ENCODE assay signal across 22 cellular contexts in genomic region chr4:129429566-129430339, GRCh38.
DNase-seq lines count a peak whose midpoint lies in the region; ATAC-seq and TF ChIP-seq lines count a peak whose summit lies in the region.
"Had no signal": no experiment of that assay in that cellular context is flagged by ENCODE, and none has a peak within 500 bp of the region (broad histone marks: within the 10 kb centered on the region; RNA-seq: fewer than 3 reads in every experiment).

No MANE protein-coding gene starts in this region.

- no peaks in the 10 kb centered on the region for H3K36me3 Mint-ChIP-seq in nephron progenitor cell (ENCODE audit: low read depth)

- DNase-seq in DMS 273 (lab: John Stamatoyannopoulos, UW; ENCODE audit: unreplicated experiment) (peak; percentile 41), DMS 273 treated with DMSO at 0.1 percent for 48 hours (lab: John Stamatoyannopoulos, UW) (no peak), NCI-H2227 (lab: John Stamatoyannopoulos, UW; ENCODE audit: unreplicated experiment) (peak; percentile 17), astrocyte of the spinal cord (ENCODE audit: low read depth, low spot score) (peak; percentile 22), nephron progenitor cell (no peak), middle frontal gyrus (ENCODE audit: extremely low spot score, low spot score) (no peak)
- DNase-seq: activated CD4-positive, CD25-positive, alpha-beta regulatory T cell; activated CD8-positive, alpha-beta T cell treated with anti-CD3 and anti-CD28 coated beads, Interleukin-2, amount 10 ng/mL, durations not matched to agents 7 days and 5 days; activated naive CD4-positive, alpha-beta T cell treated with anti-CD3 and anti-CD28 coated beads, Interleukin-2, amount 50 U/mL, for 16 hours; activated T-cell treated with anti-CD3 and anti-CD28 coated beads, Interleukin-2, amount 50 U/mL, for 24 hours; brain microvascular endothelial cell; cortex of kidney; HCEC 1CT; NCI-H187 treated with DMSO at 0.1 percent for 48 hours; SIG-M5; stimulated activated CD4-positive, alpha-beta T cell treated with anti-CD3 and anti-CD28 coated beads, Interleukin-4, amount 100 ng/mL, for 4 hours had no signal

- H3K4me3 ChIP-seq in astrocyte of the spinal cord (ENCODE audit: low read depth, low read length): no peak overlapping the region
- H3K4me3 ChIP-seq: BLaER1, smooth muscle cell had no signal

- peak overlapping the region; percentile 49 for H3K27ac Mint-ChIP-seq in nephron progenitor cell
- H3K27ac Mint-ChIP-seq: activated CD8-positive, alpha-beta T cell treated with anti-CD3 and anti-CD28 coated beads, Interleukin-2, amount 10 ng/mL, durations not matched to agents 7 days and 5 days; activated T-cell treated with anti-CD3 and anti-CD28 coated beads, Interleukin-2, amount 50 U/mL, for 24 hours; T-helper 2 cell treated with Interferon-gamma antibody and Interleukin-4, amounts not matched to agents 5 μg/mL and 100 μg/mL, for 36 hours had no signal

- TF ChIP-seq CTCF in astrocyte of the spinal cord (IDR thresholded peaks at IDR 0.05; ENCODE audit: low read depth, low read length) (no peak), nephron progenitor cell (IDR thresholded peaks at IDR 0.05) (no peak)

- no peaks in the 10 kb centered on the region for H3K9me3 Mint-ChIP-seq in nephron progenitor cell
- H3K9me3 Mint-ChIP-seq: activated T-cell treated with anti-CD3 and anti-CD28 coated beads, Interleukin-2, amount 50 U/mL, for 24 hours; nephron; T-helper 2 cell treated with Interferon-gamma antibody and Interleukin-4, amounts not matched to agents 5 μg/mL and 100 μg/mL, for 36 hours had no signal

- no peaks in the 10 kb centered on the region for H3K27me3 Mint-ChIP-seq in nephron progenitor cell (ENCODE audit: low read depth, poor library complexity)
- H3K27me3 Mint-ChIP-seq: activated T-cell treated with anti-CD3 and anti-CD28 coated beads, Interleukin-2, amount 50 U/mL, for 24 hours had no signal

- ATAC-seq in HG02852 (IDR thresholded peaks at IDR 0.05; ENCODE audit: unreplicated experiment) (no peak), GM19455 (IDR thresholded peaks at IDR 0.05; ENCODE audit: unreplicated experiment) (no peak)
- ATAC-seq: activated CD8-positive, alpha-beta T cell treated with anti-CD3 and anti-CD28 coated beads, Interleukin-2, amount 10 ng/mL, durations not matched to agents 7 days and 5 days had no signal

- peaks cover 18% of the 10 kb centered on the region for H3K4me1 Mint-ChIP-seq in nephron progenitor cell

- H3K4me3 Mint-ChIP-seq in nephron progenitor cell: no peak overlapping the region
- H3K4me3 Mint-ChIP-seq: activated CD8-positive, alpha-beta T cell treated with anti-CD3 and anti-CD28 coated beads, Interleukin-2, amount 10 ng/mL, durations not matched to agents 7 days and 5 days; activated T-cell treated with anti-CD3 and anti-CD28 coated beads, Interleukin-2, amount 50 U/mL, for 24 hours; nephron; T-helper 2 cell treated with Interferon-gamma antibody and Interleukin-4, amounts not matched to agents 5 μg/mL and 100 μg/mL, for 36 hours had no signal

- in situ Hi-C loops in astrocyte of the spinal cord (cut with HindIII; ENCODE audit: low sequenced_read_pairs): no loop called here

Comparison
In these comparisons a context has a peak if more than half of its experiments do, and no peak if none do; other contexts are left out.
1. DNase-seq: peak in DMS 273 (single experiment), NCI-H2227 (single experiment) and astrocyte of the spinal cord (single experiment); none in DMS 273 treated with DMSO at 0.1 percent for 48 hours (single experiment), nephron progenitor cell (single experiment) and middle frontal gyrus (single experiment).